Comparison of ENCODE assay signal across 8 cellular contexts in genomic region chr12:122097641-122098364, GRCh38. TPM values are rescaled to one million over a fixed set of nuclear protein-coding genes. Genes with fewer than 3 reads are reported as not detected.
DNase-seq lines count a peak whose midpoint lies in the region; TF ChIP-seq lines count a peak whose summit lies in the region.

No MANE protein-coding gene starts in this region.

- H3K9ac ChIP-seq in fibroblast of lung (ENCODE audit: insufficient read depth, low read length) (no peak overlapping the region), parathyroid adenoma (no peak overlapping the region)

- no peak for TF ChIP-seq CTCF in fibroblast of lung (conservative IDR thresholded peaks at IDR 0.05 in 1 of 2, IDR thresholded peaks at IDR 0.05 in 1 of 2; ENCODE audit: low read depth in 1 of 2, low read length in 2 of 2)
- no peak for TF ChIP-seq CTCF in parathyroid adenoma (IDR thresholded peaks at IDR 0.05)

- H3K9me3 ChIP-seq in fibroblast of lung (ENCODE audit: control insufficient read depth, insufficient read depth, low read depth, low read length) (no peaks in the 10 kb centered on the region), parathyroid adenoma (ENCODE audit: control insufficient read depth, low read length) (no peaks in the 10 kb centered on the region)

- no peaks in the 10 kb centered on the region for H3K27me3 ChIP-seq in fibroblast of lung (ENCODE audit: control insufficient read depth, insufficient read depth, low read length)
- H3K27me3 ChIP-seq in parathyroid adenoma (ENCODE audit: control insufficient read depth, insufficient read depth, low read length): no peaks in the 10 kb centered on the region

- H3K4me1 ChIP-seq in fibroblast of lung (ENCODE audit: control insufficient read depth, extremely low read depth, insufficient read depth, low read length): peaks cover 17% of the 10 kb centered on the region
- peaks cover 34% of the 10 kb centered on the region for H3K4me1 ChIP-seq in parathyroid adenoma

- H3K27ac ChIP-seq in fibroblast of lung (ENCODE audit: insufficient read depth, low read length) (peak overlapping the region; percentile 68), parathyroid adenoma (peak overlapping the region; percentile 94)

- DNase-seq in HT-29 (ENCODE audit: low spot score) (peak; percentile 95), SHP77 treated with DMSO at 0.1 percent for 48 hours (lab: John Stamatoyannopoulos, UW) (peak; percentile 25), fibroblast of lung (ENCODE audit: low read depth in 2 of 2) (peak; percentile 60 to 67), GM19238 (ENCODE audit: insufficient read length, low spot score) (no peak), NCI-H446 treated with DMSO at 0.1 percent for 48 hours (lab: John Stamatoyannopoulos, UW) (no peak), hippocampal formation (lab: John Stamatoyannopoulos, UW) (no peak)
- no peak for DNase-seq in stimulated activated naive CD4-positive, alpha-beta T cell treated with Interleukin-2 at 50 U/mL for 16 hours (lab: John Stamatoyannopoulos, UW)

- H3K36me3 ChIP-seq in fibroblast of lung (ENCODE audit: control insufficient read depth, insufficient read depth, low read length): no peaks in the 10 kb centered on the region
- no peaks in the 10 kb centered on the region for H3K36me3 ChIP-seq in parathyroid adenoma (ENCODE audit: control insufficient read depth, insufficient read depth, low read length)

- H3K79me2 ChIP-seq in fibroblast of lung (ENCODE audit: control insufficient read depth, insufficient read depth, low read length) (peaks cover 47% of the 10 kb centered on the region), parathyroid adenoma (peaks cover 35% of the 10 kb centered on the region)

- no peak overlapping the region for H3K4me3 ChIP-seq in fibroblast of lung (replicated peaks in 1 of 4; ENCODE audit: control extremely low read depth in 1 of 4, insufficient read depth in 1 of 4, low read depth in 3 of 4, low read length in 4 of 4)
- H3K4me3 ChIP-seq in parathyroid adenoma (ENCODE audit: low read depth, low read length): peak overlapping the region; percentile 9

- H3K4me2 ChIP-seq in fibroblast of lung (ENCODE audit: extremely low read depth, insufficient read depth, low read length): peak overlapping the region; percentile 74
- H3K4me2 ChIP-seq in parathyroid adenoma (ENCODE audit: low read length): peak overlapping the region; percentile 18

- no peak overlapping the region for H2AFZ ChIP-seq in fibroblast of lung (ENCODE audit: low read length)
- H2AFZ ChIP-seq in parathyroid adenoma: peak overlapping the region; percentile 3

- no peaks in the 10 kb centered on the region for H4K20me1 ChIP-seq in fibroblast of lung (ENCODE audit: control insufficient read depth, extremely low read depth, insufficient read depth, low read length)

RNA-seq across cellular contexts. Expression of gene MLXIP, which starts 19.2 kb away (rescaled TPM):
- total RNA-seq in HT-29 (2014; rRNA removed; shearing (Covaris generic)): 22.8 and 31.3 TPM in 2 replicates
- total RNA-seq in fibroblast of lung: 12.6 and 17.0 TPM in 2 replicates
- 6.6 and 10.1 TPM in 2 replicates for polyA plus RNA-seq in fibroblast of lung
- 16.8 and 17.2 TPM in 2 replicates for polyA plus RNA-seq in fibroblast of lung (2012)
- 32.6 and 47.8 TPM in 2 replicates for polyA minus RNA-seq in fibroblast of lung (ENCODE audit: low replicate concordance)

Comparison
In these comparisons a context has a peak if more than half of its experiments do, and no peak if none do; other contexts are left out.
1. DNase-seq: peak in HT-29 (single experiment), SHP77 treated with DMSO at 0.1 percent for 48 hours (single experiment) and fibroblast of lung (2 of 2); none in GM19238 (single experiment), stimulated activated naive CD4-positive, alpha-beta T cell treated with Interleukin-2 at 50 U/mL for 16 hours (single experiment), NCI-H446 treated with DMSO at 0.1 percent for 48 hours (single experiment) and hippocampal formation (0 of 2).